Comparison of ENCODE assay signal across 3 cellular contexts in the genomic region with DNA sequence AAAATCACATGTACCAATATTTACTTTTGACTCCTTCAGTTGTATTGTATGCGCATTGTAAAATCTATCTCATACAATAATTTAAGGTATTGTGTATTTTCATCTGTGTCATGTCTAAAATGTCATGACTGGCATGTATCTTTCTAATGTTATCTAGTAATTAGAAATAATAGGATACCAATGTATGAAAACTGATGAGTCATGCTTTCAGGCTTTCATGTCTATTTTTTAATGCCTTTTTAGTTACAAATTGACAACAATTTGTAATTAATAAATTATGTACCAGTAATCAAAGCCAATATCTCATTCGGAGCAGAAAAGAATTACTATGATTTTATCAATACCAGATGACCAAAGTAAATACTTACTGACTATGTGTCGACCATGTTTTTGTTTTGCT.
TF ChIP-seq lines count a peak whose summit lies in the region.

No MANE protein-coding gene starts in this region.

TF ChIP-seq in A549, 52 proteins besides CTCF, POLR2A, EP300 and RAD21 (continued from another document):
- no peak for TF ChIP-seq RNF2 (IDR thresholded peaks at IDR 0.05; ENCODE audit: borderline replicate concordance, low read depth)
- no peak for TF ChIP-seq HOXA7 (CRISPR knock-in tag; IDR thresholded peaks at IDR 0.05)
- TF ChIP-seq POLR2AphosphoS2 (conservative IDR thresholded peaks at IDR 0.05; ENCODE audit: low read length), result no peak

TF ChIP-seq in HCT116, 20 proteins besides CTCF, POLR2A, EP300 and RAD21 (continued from another document):
- TF ChIP-seq, protein P1, sequence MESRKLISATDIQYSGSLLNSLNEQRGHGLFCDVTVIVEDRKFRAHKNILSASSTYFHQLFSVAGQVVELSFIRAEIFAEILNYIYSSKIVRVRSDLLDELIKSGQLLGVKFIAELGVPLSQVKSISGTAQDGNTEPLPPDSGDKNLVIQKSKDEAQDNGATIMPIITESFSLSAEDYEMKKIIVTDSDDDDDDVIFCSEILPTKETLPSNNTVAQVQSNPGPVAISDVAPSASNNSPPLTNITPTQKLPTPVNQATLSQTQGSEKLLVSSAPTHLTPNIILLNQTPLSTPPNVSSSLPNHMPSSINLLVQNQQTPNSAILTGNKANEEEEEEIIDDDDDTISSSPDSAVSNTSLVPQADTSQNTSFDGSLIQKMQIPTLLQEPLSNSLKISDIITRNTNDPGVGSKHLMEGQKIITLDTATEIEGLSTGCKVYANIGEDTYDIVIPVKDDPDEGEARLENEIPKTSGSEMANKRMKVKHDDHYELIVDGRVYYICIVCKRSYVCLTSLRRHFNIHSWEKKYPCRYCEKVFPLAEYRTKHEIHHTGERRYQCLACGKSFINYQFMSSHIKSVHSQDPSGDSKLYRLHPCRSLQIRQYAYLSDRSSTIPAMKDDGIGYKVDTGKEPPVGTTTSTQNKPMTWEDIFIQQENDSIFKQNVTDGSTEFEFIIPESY (IDR thresholded peaks at IDR 0.05; ENCODE audit: extremely low read depth, insufficient replicate concordance, low read length), result no peak
- no peak for TF ChIP-seq JUND (IDR thresholded peaks at IDR 0.05)
- TF ChIP-seq, protein P2, sequence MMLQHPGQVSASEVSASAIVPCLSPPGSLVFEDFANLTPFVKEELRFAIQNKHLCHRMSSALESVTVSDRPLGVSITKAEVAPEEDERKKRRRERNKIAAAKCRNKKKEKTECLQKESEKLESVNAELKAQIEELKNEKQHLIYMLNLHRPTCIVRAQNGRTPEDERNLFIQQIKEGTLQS (IDR thresholded peaks at IDR 0.05), result no peak

TF ChIP-seq in K562, 482 proteins besides CTCF, POLR2A, EP300 and RAD21 (continued from another document):
- TF ChIP-seq, protein P3, sequence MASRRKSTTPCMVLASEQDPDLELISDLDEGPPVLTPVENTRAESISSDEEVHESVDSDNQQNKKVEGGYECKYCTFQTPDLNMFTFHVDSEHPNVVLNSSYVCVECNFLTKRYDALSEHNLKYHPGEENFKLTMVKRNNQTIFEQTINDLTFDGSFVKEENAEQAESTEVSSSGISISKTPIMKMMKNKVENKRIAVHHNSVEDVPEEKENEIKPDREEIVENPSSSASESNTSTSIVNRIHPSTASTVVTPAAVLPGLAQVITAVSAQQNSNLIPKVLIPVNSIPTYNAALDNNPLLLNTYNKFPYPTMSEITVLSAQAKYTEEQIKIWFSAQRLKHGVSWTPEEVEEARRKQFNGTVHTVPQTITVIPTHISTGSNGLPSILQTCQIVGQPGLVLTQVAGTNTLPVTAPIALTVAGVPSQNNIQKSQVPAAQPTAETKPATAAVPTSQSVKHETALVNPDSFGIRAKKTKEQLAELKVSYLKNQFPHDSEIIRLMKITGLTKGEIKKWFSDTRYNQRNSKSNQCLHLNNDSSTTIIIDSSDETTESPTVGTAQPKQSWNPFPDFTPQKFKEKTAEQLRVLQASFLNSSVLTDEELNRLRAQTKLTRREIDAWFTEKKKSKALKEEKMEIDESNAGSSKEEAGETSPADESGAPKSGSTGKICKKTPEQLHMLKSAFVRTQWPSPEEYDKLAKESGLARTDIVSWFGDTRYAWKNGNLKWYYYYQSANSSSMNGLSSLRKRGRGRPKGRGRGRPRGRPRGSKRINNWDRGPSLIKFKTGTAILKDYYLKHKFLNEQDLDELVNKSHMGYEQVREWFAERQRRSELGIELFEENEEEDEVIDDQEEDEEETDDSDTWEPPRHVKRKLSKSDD (conservative IDR thresholded peaks at IDR 0.05; ENCODE audit: low read length), result no peak
- TF ChIP-seq L3MBTL2 (IDR thresholded peaks at IDR 0.05) (no peak), MAFG (tag; conservative IDR thresholded peaks at IDR 0.05) (peak; percentile 32; the same call in 1 of the 2 replicates)
- TF ChIP-seq, protein P4, sequence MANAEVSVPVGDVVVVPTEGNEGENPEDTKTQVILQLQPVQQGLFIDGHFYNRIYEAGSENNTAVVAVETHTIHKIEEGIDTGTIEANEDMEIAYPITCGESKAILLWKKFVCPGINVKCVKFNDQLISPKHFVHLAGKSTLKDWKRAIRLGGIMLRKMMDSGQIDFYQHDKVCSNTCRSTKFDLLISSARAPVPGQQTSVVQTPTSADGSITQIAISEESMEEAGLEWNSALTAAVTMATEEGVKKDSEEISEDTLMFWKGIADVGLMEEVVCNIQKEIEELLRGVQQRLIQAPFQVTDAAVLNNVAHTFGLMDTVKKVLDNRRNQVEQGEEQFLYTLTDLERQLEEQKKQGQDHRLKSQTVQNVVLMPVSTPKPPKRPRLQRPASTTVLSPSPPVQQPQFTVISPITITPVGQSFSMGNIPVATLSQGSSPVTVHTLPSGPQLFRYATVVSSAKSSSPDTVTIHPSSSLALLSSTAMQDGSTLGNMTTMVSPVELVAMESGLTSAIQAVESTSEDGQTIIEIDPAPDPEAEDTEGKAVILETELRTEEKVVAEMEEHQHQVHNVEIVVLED (CRISPR knock-in tag; IDR thresholded peaks at IDR 0.05), result no peak
TF ChIP-seq in K562: peak in this region for 4.
